ENCODE assay signal across 22 cellular contexts in genomic region chr5:147448766-147449165, GRCh38.
DNase-seq lines count a peak whose midpoint lies in the region; ATAC-seq and TF ChIP-seq lines count a peak whose summit lies in the region.
"Had no signal": no experiment of that assay in that cellular context is flagged by ENCODE, and none has a peak within 500 bp of the region (broad histone marks: within the 10 kb centered on the region; RNA-seq: fewer than 3 reads in every experiment).

No MANE protein-coding gene starts in this region.

- no peak for TF ChIP-seq POLR2A in stomach (IDR thresholded peaks at IDR 0.05)

- H3K9me3 Mint-ChIP-seq in GM23338 (no peaks in the 10 kb centered on the region; the same call in 2 of the 3 replicates), brain (no peaks in the 10 kb centered on the region)
- H3K9me3 Mint-ChIP-seq: activated T-helper 1 cell treated with anti-CD3 and anti-CD28 coated beads, Interleukin-12 subunit alpha, Interleukin-12 subunit beta, Interleukin-2, Interleukin-4 antibody, amounts not matched to agents 30 ng/mL and 10 ng/mL and 1 ng/mL, durations not matched to agents 14 hours and 24 hours and 36 hours; immature natural killer cell had no signal

- WGBS in stomach, 5 donors: 68 to 81% (median 76%) methylated on average over 1 of the region's 1 CpG

- intact Hi-C loops in stomach (cut with DNase I; ENCODE audit: low total_unique reads): no loop called here
- intact Hi-C loops in posterior cingulate gyrus (cut with DNase I): no loop called here

- no peak for TF ChIP-seq EP300 in stomach (IDR thresholded peaks at IDR 0.05)

- H3K27me3 ChIP-seq in GM23338 (ENCODE audit: insufficient read depth) (no peaks in the 10 kb centered on the region), stomach (peaks cover 0 to 26% (median 18%) of the 10 kb centered on the region in 3 donors)
- H3K27me3 ChIP-seq: MG63, right atrium auricular region had no signal

- DNase-seq in GM23338 (ENCODE audit: low spot score) (no peak), kidney tubule cell (ENCODE audit: low spot score) (peak; percentile 10), stomach (no peak), AG08396 (ENCODE audit: low spot score) (no peak), NCI-H1092 treated with DMSO at 0.1 percent for 48 hours (lab: John Stamatoyannopoulos, UW) (no peak), NCI-H2029 (lab: John Stamatoyannopoulos, UW) (no peak), posterior cingulate gyrus (no peak)
- DNase-seq: activated CD4-positive, CD25-positive, alpha-beta regulatory T cell; COR-L47; foreskin keratinocyte; immature natural killer cell; mesendoderm; MG63; NCI-H1930; NCI-H524 treated with DMSO at 0.1 percent for 48 hours; SIG-M5; stimulated activated naive CD8-positive, alpha-beta T cell treated with anti-CD3 and anti-CD28 coated beads, Interleukin-15, Interleukin-2, amounts not matched to agents 100 U/mL and 50 U/mL, for 24 hours; T-helper 2 cell had no signal

- H3K4me3 Mint-ChIP-seq in GM23338 (peak overlapping the region; percentile 94), brain (peak overlapping the region; percentile 47 to 99 (median 93))
- H3K4me3 Mint-ChIP-seq: activated T-helper 1 cell treated with anti-CD3 and anti-CD28 coated beads, Interleukin-12 subunit alpha, Interleukin-12 subunit beta, Interleukin-2, Interleukin-4 antibody, amounts not matched to agents 30 ng/mL and 10 ng/mL and 1 ng/mL, durations not matched to agents 14 hours and 24 hours and 36 hours; immature natural killer cell had no signal

- H3K36me3 Mint-ChIP-seq in GM23338 (ENCODE audit: low read depth) (peaks cover 43% of the 10 kb centered on the region), brain (peaks cover 42% of the 10 kb centered on the region)
- H3K36me3 Mint-ChIP-seq: immature natural killer cell had no signal

- peak overlapping the region; percentile 85 for H3K4me2 ChIP-seq in GM23338

- H3K4me3 ChIP-seq in GM23338 (peak overlapping the region; percentile 83), stomach (no peak overlapping the region)
- H3K4me3 ChIP-seq: MG63, right atrium auricular region had no signal

- TF ChIP-seq CTCF in GM23338 (conservative IDR thresholded peaks at IDR 0.05; ENCODE audit: low read depth in 2 of 2) (no peak), brain (conservative IDR thresholded peaks at IDR 0.05) (no peak), stomach (IDR thresholded peaks at IDR 0.05) (no peak)

- H3K4me1 Mint-ChIP-seq in GM23338: peaks cover 69% of the 10 kb centered on the region
- H3K4me1 Mint-ChIP-seq in brain: peaks cover 82% of the 10 kb centered on the region

- H3K9me3 ChIP-seq in stomach: no peaks in the 10 kb centered on the region
- H3K9me3 ChIP-seq: MG63, neutrophil, right atrium auricular region had no signal

- peaks cover 55% of the 10 kb centered on the region for H4K20me1 ChIP-seq in GM23338 (replicated peaks; ENCODE audit: insufficient read depth)

- H3K4me1 ChIP-seq in GM23338 (ENCODE audit: insufficient read depth) (peaks cover 75% of the 10 kb centered on the region), stomach (peaks cover 0 to 65% (median 25%) of the 10 kb centered on the region in 4 donors)

- peak overlapping the region; percentile 61 for H3K27ac ChIP-seq in GM23338 (ENCODE audit: low read depth)
- peak overlapping the region in 3 of 5 donors; percentile 32 to 92 (median 43) for H3K27ac ChIP-seq in stomach
- H3K27ac ChIP-seq: foreskin keratinocyte, neutrophil had no signal

- peaks cover 1% of the 10 kb centered on the region for H3K27me3 Mint-ChIP-seq in GM23338 (ENCODE audit: insufficient read depth, low read depth, poor library complexity)
- peaks cover 21% of the 10 kb centered on the region for H3K27me3 Mint-ChIP-seq in brain

- no peak overlapping the region for H2AFZ ChIP-seq in GM23338

- no peaks in the 10 kb centered on the region for H3K9me2 ChIP-seq in GM23338 (ENCODE audit: insufficient read depth)

- ATAC-seq in GM23338: no peak
- ATAC-seq: foreskin keratinocyte; stimulated activated naive CD8-positive, alpha-beta T cell treated with anti-CD3 and anti-CD28 coated beads, Interleukin-15, Interleukin-2, amounts not matched to agents 100 U/mL and 50 U/mL, for 24 hours had no signal

- H3K79me2 ChIP-seq in GM23338 (replicated peaks; ENCODE audit: insufficient read depth): peaks cover 95% of the 10 kb centered on the region

- H3F3A ChIP-seq in GM23338 (replicated peaks; ENCODE audit: low read depth): peaks cover 33% of the 10 kb centered on the region

- peak overlapping the region; percentile 14; the same call in 1 of the 2 replicates for H3K27ac Mint-ChIP-seq in GM23338
- peak overlapping the region in 4 of 5 experiments; percentile 19 to 99 (median 68) for H3K27ac Mint-ChIP-seq in brain
- H3K27ac Mint-ChIP-seq: activated T-helper 1 cell treated with anti-CD3 and anti-CD28 coated beads, Interleukin-12 subunit alpha, Interleukin-12 subunit beta, Interleukin-2, Interleukin-4 antibody, amounts not matched to agents 30 ng/mL and 10 ng/mL and 1 ng/mL, durations not matched to agents 14 hours and 24 hours and 36 hours; immature natural killer cell had no signal

- H3K36me3 ChIP-seq in GM23338 (ENCODE audit: insufficient read depth) (peaks cover 9% of the 10 kb centered on the region; the same call in 1 of the 2 replicates), stomach (no peaks in the 10 kb centered on the region)
- H3K36me3 ChIP-seq: neutrophil, right atrium auricular region had no signal

TF ChIP-seq in GM23338, 12 proteins besides CTCF, POLR2A, EP300 and RAD21:
- TF ChIP-seq CREB1 (CRISPR knock-in tag; IDR thresholded peaks at IDR 0.05; ENCODE audit: low read depth): no peak
- TF ChIP-seq STAT1 (IDR thresholded peaks at IDR 0.05; ENCODE audit: unreplicated experiment): no peak
- no peak for TF ChIP-seq ZNF331 (CRISPR knock-in tag; IDR thresholded peaks at IDR 0.05; ENCODE audit: low read depth)
- TF ChIP-seq REST (IDR thresholded peaks at IDR 0.05; ENCODE audit: unreplicated experiment): no peak
- no peak for TF ChIP-seq ETS1 (IDR thresholded peaks at IDR 0.05)
- no peak for TF ChIP-seq NANOG (IDR thresholded peaks at IDR 0.05; ENCODE audit: borderline replicate concordance)
- TF ChIP-seq EZH2 (IDR thresholded peaks at IDR 0.05; ENCODE audit: low read depth, unreplicated experiment): no peak
- no peak for TF ChIP-seq ZNF114 (CRISPR knock-in tag; IDR thresholded peaks at IDR 0.05)
